ENCODE assay signal across 10 cellular contexts in the genomic region with DNA sequence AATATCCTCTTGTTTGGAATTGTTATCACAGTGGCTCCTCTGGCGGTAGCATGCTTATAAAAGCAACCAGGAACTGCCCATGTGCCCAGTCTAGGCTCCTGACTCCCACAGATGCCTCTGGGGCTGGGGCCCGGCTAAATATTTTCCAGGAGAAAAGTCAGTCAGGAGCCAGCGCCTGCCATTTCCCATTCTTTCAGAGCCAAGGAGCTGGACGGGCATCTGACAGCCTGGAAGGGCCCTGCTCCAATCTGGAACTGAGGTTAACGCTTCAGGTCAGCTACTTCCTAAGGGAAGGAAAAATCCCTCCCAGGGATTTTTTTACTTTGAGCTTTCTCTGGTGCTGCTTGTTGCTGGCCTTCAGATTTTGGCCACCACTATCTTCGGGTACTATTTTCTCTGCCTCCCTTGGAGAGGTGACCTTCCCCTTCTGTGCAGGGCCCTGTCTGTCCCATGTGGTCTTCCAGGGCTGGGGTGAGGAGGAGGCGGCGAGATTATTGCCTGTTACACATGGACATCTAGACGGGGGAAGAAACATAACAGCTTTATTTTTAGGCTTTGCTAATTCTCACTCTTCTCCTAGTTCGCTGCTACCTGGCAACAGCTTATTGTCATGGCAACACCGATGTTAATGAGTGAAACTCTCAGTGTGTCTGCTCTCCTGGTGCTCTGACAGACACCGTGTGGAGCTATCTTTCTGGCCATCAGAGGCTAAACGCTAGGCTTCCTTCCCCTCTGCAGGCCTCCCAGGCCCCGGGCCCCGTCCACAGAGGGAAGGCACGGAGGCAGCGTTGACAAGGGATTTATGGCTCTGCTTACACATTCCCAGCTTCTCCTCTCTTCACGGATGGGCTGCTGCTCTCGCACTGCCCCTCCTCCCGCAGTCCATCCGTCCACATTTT.
DNase-seq lines count a peak whose midpoint lies in the region; ATAC-seq, FAIRE-seq and TF ChIP-seq lines count a peak whose summit lies in the region.
"Had no signal": no experiment of that assay in that cellular context is flagged by ENCODE, and none has a peak within 500 bp of the region (broad histone marks: within the 10 kb centered on the region; RNA-seq: fewer than 3 reads in every experiment).

No MANE protein-coding gene starts in this region.

- no peak for TF ChIP-seq POLR2A in H54 (IDR thresholded peaks at IDR 0.05; ENCODE audit: low read depth, low read length)

- no peak overlapping the region for H3K9ac ChIP-seq in stomach smooth muscle (ENCODE audit: low read length in 2 of 2)

- peak overlapping the region; percentile 85 to 97 (median 96) for H3K27ac Mint-ChIP-seq in brain
- H3K27ac Mint-ChIP-seq: T-cell had no signal

- peaks cover 72% of the 10 kb centered on the region for H3K4me1 Mint-ChIP-seq in brain
- H3K4me1 Mint-ChIP-seq: T-cell had no signal

- H3K9me3 ChIP-seq in stomach smooth muscle (ENCODE audit: control insufficient read depth in 2 of 2, low read length in 2 of 2), result no peaks in the 10 kb centered on the region

- no peaks in the 10 kb centered on the region for H3K9me3 Mint-ChIP-seq in brain
- H3K9me3 Mint-ChIP-seq: T-cell had no signal

- no peaks in the 10 kb centered on the region for H3K27me3 Mint-ChIP-seq in brain

- no peak for FAIRE-seq in H54 (lab: Jason Lieb, UNC)

- DNase-seq in NCI-H2227 (lab: John Stamatoyannopoulos, UW; ENCODE audit: unreplicated experiment), result peak; percentile 59
- DNase-seq in islet precursor cell, result peak; percentile 96
- DNase-seq in H54 (ENCODE audit: insufficient read length, low spot score), result no peak
- DNase-seq: brain microvascular endothelial cell, NCI-H2081 treated with DMSO at 0.1 percent for 48 hours, T-cell had no signal

- TF ChIP-seq CTCF in brain (conservative IDR thresholded peaks at IDR 0.05), result no peak

- peaks cover 13% of the 10 kb centered on the region for H3K4me1 ChIP-seq in stomach smooth muscle (ENCODE audit: control insufficient read depth, insufficient read depth, low read length)

- no peaks in the 10 kb centered on the region for H3K36me3 Mint-ChIP-seq in brain
- H3K36me3 Mint-ChIP-seq: T-cell had no signal

- peaks cover 0 to 4% of the 10 kb centered on the region in 2 donors for H3K36me3 ChIP-seq in stomach smooth muscle (ENCODE audit: control insufficient read depth in 2 of 2, insufficient read depth in 2 of 2, low read length in 2 of 2)
- H3K36me3 ChIP-seq: brain microvascular endothelial cell had no signal

- H3K4me3 Mint-ChIP-seq in brain, result peak overlapping the region; percentile 62 to 78 (median 74)
- H3K4me3 Mint-ChIP-seq: T-cell had no signal

- H3K27ac ChIP-seq in stomach smooth muscle (ENCODE audit: low read length), result peak overlapping the region; percentile 67
- H3K27ac ChIP-seq: brain microvascular endothelial cell had no signal

- H3K27me3 ChIP-seq in stomach smooth muscle (ENCODE audit: control insufficient read depth in 1 of 2, insufficient read depth in 2 of 2, low read length in 2 of 2), result no peaks in the 10 kb centered on the region
- H3K27me3 ChIP-seq: brain microvascular endothelial cell had no signal

- ATAC-seq in HG03175 (IDR thresholded peaks at IDR 0.05; ENCODE audit: unreplicated experiment), result no peak
- no peak for ATAC-seq in GM21737 (IDR thresholded peaks at IDR 0.05; ENCODE audit: unreplicated experiment)
- ATAC-seq: T-cell had no signal

- H3K4me3 ChIP-seq in stomach smooth muscle (ENCODE audit: low read length in 2 of 2), result peak overlapping the region in 1 of 2 donors; percentile 40
